Comparison of ENCODE assay signal across 8 cellular contexts in genomic region chr12:44774815-44775411, GRCh38.
DNase-seq lines count a peak whose midpoint lies in the region; ATAC-seq and TF ChIP-seq lines count a peak whose summit lies in the region.

No MANE protein-coding gene starts in this region.

- H2BK120ac ChIP-seq in neuronal stem cell (ENCODE audit: low read depth, low read length): no peak overlapping the region

- no peak overlapping the region for H3K23ac ChIP-seq in neuronal stem cell (ENCODE audit: low read depth, low read length, poor library complexity)

- ATAC-seq in HG03378 (IDR thresholded peaks at IDR 0.05; ENCODE audit: unreplicated experiment) (peak; percentile 54), HG02884 (IDR thresholded peaks at IDR 0.05; ENCODE audit: unreplicated experiment) (no peak), HG03521 (IDR thresholded peaks at IDR 0.05; ENCODE audit: unreplicated experiment) (no peak)

- WGBS in neuronal stem cell (ENCODE audit: extremely low coverage in 2 of 2, insufficient read length in 2 of 2, insufficient replicate concordance in 1 of 2), 2 donors: no CpG with 5 or more reads among the region's 11 CpGs

- H3K4me1 ChIP-seq in neuronal stem cell (ENCODE audit: control insufficient read depth in 2 of 2, insufficient read depth in 1 of 2, low read depth in 1 of 2, low read length in 2 of 2): peaks cover 6 to 18% of the 10 kb centered on the region in 2 donors

- no peak overlapping the region for H3K4me2 ChIP-seq in neuronal stem cell (ENCODE audit: insufficient read depth, low read length, poor library complexity, severe bottlenecking)

- no peak overlapping the region for H2AFZ ChIP-seq in neuronal stem cell (ENCODE audit: low read length)

- H4K91ac ChIP-seq in neuronal stem cell (ENCODE audit: low read depth, low read length, poor library complexity): no peak overlapping the region

- H3K27ac ChIP-seq in dorsolateral prefrontal cortex (no peak overlapping the region), neuronal stem cell (replicated peaks; ENCODE audit: low read length) (no peak overlapping the region)

- no peak overlapping the region for H2BK12ac ChIP-seq in neuronal stem cell (ENCODE audit: low read length)

- peak; percentile 44 for DNase-seq in DMS 273 (lab: John Stamatoyannopoulos, UW; ENCODE audit: unreplicated experiment)
- no peak for DNase-seq in DMS 273 treated with DMSO at 0.1 percent for 48 hours (lab: John Stamatoyannopoulos, UW)
- DNase-seq in activated CD4-positive, alpha-beta T cell treated with anti-CD3 and anti-CD28 coated beads for 1 hour: peak; percentile 36
- no peak for DNase-seq in dorsolateral prefrontal cortex
- peak; percentile 45 for DNase-seq in neuronal stem cell (ENCODE audit: low spot score)

- no peak overlapping the region for H3K9ac ChIP-seq in neuronal stem cell (ENCODE audit: low read depth, low read length, poor library complexity)

- H2BK15ac ChIP-seq in neuronal stem cell (ENCODE audit: low read length): no peak overlapping the region

- H4K8ac ChIP-seq in neuronal stem cell (ENCODE audit: low read depth, low read length): no peak overlapping the region

- H3K4me3 ChIP-seq in dorsolateral prefrontal cortex (no peak overlapping the region), neuronal stem cell (ENCODE audit: low read length in 2 of 2) (no peak overlapping the region)

- H3K36me3 ChIP-seq in neuronal stem cell (replicated peaks in 1 of 2; ENCODE audit: control insufficient read depth in 2 of 2, insufficient read depth in 2 of 2, low read length in 2 of 2): peaks cover 5 to 93% of the 10 kb centered on the region in 2 donors

- H2AK5ac ChIP-seq in neuronal stem cell (ENCODE audit: low read depth, low read length): no peak overlapping the region

- H3K18ac ChIP-seq in neuronal stem cell (ENCODE audit: low read length): no peak overlapping the region

- H3K79me1 ChIP-seq in neuronal stem cell (ENCODE audit: low read depth, low read length): no peaks in the 10 kb centered on the region

- H3K27me3 ChIP-seq in dorsolateral prefrontal cortex (no peaks in the 10 kb centered on the region), neuronal stem cell (ENCODE audit: control insufficient read depth in 3 of 3, insufficient read depth in 3 of 3, low read depth in 1 of 3, low read length in 3 of 3) (no peaks in the 10 kb centered on the region)

- peak in 52 of 56 donors; percentile 14 to 56 (median 44) for TF ChIP-seq CTCF in dorsolateral prefrontal cortex (IDR thresholded peaks at IDR 0.05 in 54 of 56, conservative IDR thresholded peaks at IDR 0.05 in 2 of 56; ENCODE audit: low read depth in 1 of 56, partially characterized antibody in 56 of 56)

- H3K14ac ChIP-seq in neuronal stem cell (ENCODE audit: low read length): no peak overlapping the region

- H2BK5ac ChIP-seq in neuronal stem cell (ENCODE audit: low read length): no peak overlapping the region

- no peak overlapping the region for H3K4ac ChIP-seq in neuronal stem cell (ENCODE audit: low read length)

- H3K9me3 ChIP-seq in neuronal stem cell (replicated peaks in 1 of 2; ENCODE audit: control insufficient read depth in 2 of 2, insufficient read depth in 1 of 2, low read depth in 1 of 2, low read length in 2 of 2): peaks cover 0 to 27% of the 10 kb centered on the region in 2 donors

- intact Hi-C loops in dorsolateral prefrontal cortex (cut with DNase I): no loop called here

Comparison
In these comparisons a context has a peak if more than half of its experiments do, and no peak if none do; other contexts are left out.
1. DNase-seq: peak in DMS 273 (single experiment), activated CD4-positive, alpha-beta T cell treated with anti-CD3 and anti-CD28 coated beads for 1 hour (single experiment) and neuronal stem cell (single experiment); none in DMS 273 treated with DMSO at 0.1 percent for 48 hours (single experiment) and dorsolateral prefrontal cortex (0 of 10).